ENCODE assay signal across 1 cellular context in the genomic region with DNA sequence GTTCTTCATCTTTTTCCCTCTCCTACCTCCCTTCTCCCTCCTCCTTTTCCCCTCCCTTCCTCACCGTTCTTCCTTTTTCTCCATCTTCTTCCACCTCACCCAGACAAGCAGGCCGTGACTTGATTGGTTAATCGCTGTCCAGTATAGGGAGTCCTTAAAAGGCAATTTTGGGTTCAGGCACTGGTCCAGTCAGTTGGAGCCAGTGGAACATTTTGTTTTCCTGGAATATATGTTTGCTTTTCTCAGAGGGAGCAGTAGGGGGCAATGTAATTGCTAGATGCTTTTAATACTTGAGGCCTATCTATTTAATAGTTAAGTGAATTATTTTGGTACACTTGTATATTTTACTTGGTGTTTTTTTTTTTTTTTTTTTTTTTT.
TF ChIP-seq lines count a peak whose summit lies in the region.

No MANE protein-coding gene starts in this region.

TF ChIP-seq in SK-N-SH, 30 proteins besides CTCF, POLR2A, EP300 and RAD21 (continued from another document):
- 0 out of 2 replicates have a peak, but pooled peaks have one; percentile 40 for TF ChIP-seq REST (IDR thresholded peaks at IDR 0.05; ENCODE audit: low read depth, low read length)
